Comparison of ENCODE assay signal across 29 cellular contexts in the genomic region with DNA sequence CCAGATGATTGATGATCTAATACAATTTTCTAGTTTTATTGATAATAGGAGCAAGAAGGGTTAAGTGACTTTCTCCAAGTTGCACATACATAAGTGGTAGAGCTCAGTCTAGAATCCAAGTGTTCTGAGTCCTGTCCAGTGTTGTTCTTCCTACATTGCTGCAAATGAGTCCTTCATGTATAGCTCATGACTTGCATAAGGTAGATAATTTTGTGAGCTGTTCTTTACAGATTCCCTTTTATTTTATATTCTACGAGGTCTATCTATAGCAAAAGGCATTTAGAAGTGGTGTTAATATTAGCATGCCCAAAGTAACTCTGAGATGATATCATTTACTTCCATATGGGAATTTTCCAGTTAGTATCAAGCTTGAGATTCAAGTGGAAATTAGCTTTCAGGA.
"Had no signal": no experiment of that assay in that cellular context is flagged by ENCODE, and none has a peak within 500 bp of the region (broad histone marks: within the 10 kb centered on the region; RNA-seq: fewer than 3 reads in every experiment).

No MANE protein-coding gene starts in this region.

- H3K4me3 ChIP-seq: body of pancreas, coronary artery, esophagus muscularis mucosa, gastrocnemius medialis, heart left ventricle had no signal

- H3K36me3 ChIP-seq: esophagus muscularis mucosa, gastrocnemius medialis, WERI-Rb-1 had no signal

- ATAC-seq: activated CD4-positive, CD25-positive, alpha-beta regulatory T cell treated with anti-CD3 and anti-CD28 coated beads, Interleukin-2, amount 50 U/mL, for 24 hours; activated CD8-positive, alpha-beta T cell treated with anti-CD3 and anti-CD28 coated beads for 36 hours; activated T-cell treated with anti-CD3 and anti-CD28 coated beads, Interleukin-2, amount 50 U/mL, for 4 hours; activated T-helper 17 cell treated with anti-CD3 and anti-CD28 coated beads, Interleukin-2, amount 50 U/mL, for 72 hours; body of pancreas; effector memory CD8-positive, alpha-beta T cell; foreskin keratinocyte; gastrocnemius medialis; heart left ventricle; T-helper 17 cell had no signal

- H3K27me3 ChIP-seq: body of pancreas, esophagus muscularis mucosa, foreskin keratinocyte, gastrocnemius medialis, heart left ventricle had no signal

- H3K4me1 ChIP-seq: body of pancreas, esophagus muscularis mucosa, foreskin keratinocyte, gastrocnemius medialis, heart left ventricle had no signal

- H3K9me3 ChIP-seq: body of pancreas, esophagus muscularis mucosa, gastrocnemius medialis had no signal

- DNase-seq: activated B cell treated with CpG ODN at 0.5 μM for 24 hours; activated CD4-positive, alpha-beta T cell treated with anti-CD3 and anti-CD28 coated beads for 48 hours; activated CD4-positive, alpha-beta T cell treated with anti-CD3 and anti-CD28 coated beads, Interleukin-2, amount 50 U/mL, for 1 hour; activated CD4-positive, alpha-beta T cell treated with anti-CD3 and anti-CD28 coated beads, Interleukin-2, amount 50 U/mL, for 48 hours; activated CD8-positive, alpha-beta memory T cell treated with anti-CD3 and anti-CD28 coated beads for 24 hours; activated CD8-positive, alpha-beta T cell treated with anti-CD3 and anti-CD28 coated beads for 36 hours; activated effector memory CD4-positive, alpha-beta T cell treated with Interleukin-2 at 50 U/mL for 16 hours; activated gamma-delta T cell treated with Interleukin-2 at 50 U/mL for 16 hours; activated naive CD4-positive, alpha-beta T cell treated with anti-CD3 and anti-CD28 coated beads, Interleukin-2, amount 50 U/mL, for 16 hours; activated naive CD4-positive, alpha-beta T cell treated with Interleukin-2 at 50 U/mL for 16 hours; activated T-cell treated with anti-CD3 and anti-CD28 coated beads, Interleukin-2, amount 50 U/mL, for 4 hours; amniotic stem cell; aorta; body of pancreas; effector CD4-positive, alpha-beta T cell; effector memory CD8-positive, alpha-beta T cell; erythroblast; foreskin keratinocyte; gastrocnemius medialis; glutamatergic neuron; heart left ventricle; T-helper 1 cell; T-helper 17 cell; T1000; WERI-Rb-1 had no signal

- H3K27ac ChIP-seq: body of pancreas, coronary artery, esophagus muscularis mucosa, foreskin keratinocyte, gastrocnemius medialis, heart left ventricle, WERI-Rb-1 had no signal
